14 cellular contexts compared by ENCODE assay signal in the genomic region with DNA sequence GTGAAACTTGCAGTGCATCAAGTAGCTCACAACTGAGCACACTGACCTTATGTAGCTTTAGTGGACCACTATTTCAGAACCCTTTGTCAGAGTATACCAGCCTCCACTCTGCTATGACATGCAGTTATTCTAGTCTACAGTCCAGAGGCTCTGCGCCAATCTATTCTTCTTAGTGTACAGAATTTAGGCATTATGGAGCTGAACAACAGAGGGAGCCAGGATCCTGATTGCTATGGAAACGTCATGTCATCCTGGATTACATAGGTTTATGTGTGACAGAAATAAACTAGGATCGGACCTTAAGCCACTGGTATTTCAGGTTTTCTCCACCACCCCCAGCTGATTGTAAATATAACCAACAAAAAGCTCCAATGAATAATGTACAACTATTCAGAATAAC.
"Had no signal": no experiment of that assay in that cellular context is flagged by ENCODE, and none has a peak within 500 bp of the region (broad histone marks: within the 10 kb centered on the region; RNA-seq: fewer than 3 reads in every experiment).

No MANE protein-coding gene starts in this region.

- ATAC-seq: activated CD8-positive, alpha-beta memory T cell treated with anti-CD3 and anti-CD28 coated beads, Interleukin-2, amount 10 ng/mL, durations not matched to agents 7 days and 5 days; activated naive CD4-positive, alpha-beta T cell treated with anti-CD3 and anti-CD28 coated beads, Interleukin-2, amount 50 U/mL, for 72 hours had no signal

- H3K36me3 ChIP-seq: neural progenitor cell, ovary, tibial artery, vagina had no signal

- H3K4me1 ChIP-seq: neural progenitor cell, tibial artery, vagina had no signal

- H3K27me3 ChIP-seq: hepatocyte, neural progenitor cell, ovary, tibial artery, vagina had no signal

- H3K4me3 ChIP-seq: hepatocyte, neural progenitor cell, ovary, tibial artery, vagina had no signal

- DNase-seq: activated CD4-positive, alpha-beta T cell treated with anti-CD3 and anti-CD28 coated beads for 1 hour; activated CD4-positive, alpha-beta T cell treated with anti-CD3 and anti-CD28 coated beads, Interleukin-2, amount 50 U/mL, for 48 hours; activated CD8-positive, alpha-beta memory T cell treated with anti-CD3 and anti-CD28 coated beads, Interleukin-2, amount 10 ng/mL, durations not matched to agents 7 days and 5 days; activated effector memory CD4-positive, alpha-beta T cell treated with anti-CD3 and anti-CD28 coated beads, Interleukin-2, amount 50 U/mL, for 16 hours; activated T-cell treated with anti-CD3 and anti-CD28 coated beads, Interleukin-2, amount 50 U/mL, for 4 hours; cortex of kidney; effector memory CD4-positive, alpha-beta T cell; ovary; stimulated activated CD4-positive, alpha-beta T cell treated with anti-CD3 and anti-CD28 coated beads, Interleukin-4, amount 100 ng/mL, for 4 hours; tibial artery had no signal

- H3K9me3 ChIP-seq: ovary, tibial artery, vagina had no signal

- H3K9ac ChIP-seq: neural progenitor cell had no signal
